Comparison of ENCODE assay signal across 8 cellular contexts in the genomic region with DNA sequence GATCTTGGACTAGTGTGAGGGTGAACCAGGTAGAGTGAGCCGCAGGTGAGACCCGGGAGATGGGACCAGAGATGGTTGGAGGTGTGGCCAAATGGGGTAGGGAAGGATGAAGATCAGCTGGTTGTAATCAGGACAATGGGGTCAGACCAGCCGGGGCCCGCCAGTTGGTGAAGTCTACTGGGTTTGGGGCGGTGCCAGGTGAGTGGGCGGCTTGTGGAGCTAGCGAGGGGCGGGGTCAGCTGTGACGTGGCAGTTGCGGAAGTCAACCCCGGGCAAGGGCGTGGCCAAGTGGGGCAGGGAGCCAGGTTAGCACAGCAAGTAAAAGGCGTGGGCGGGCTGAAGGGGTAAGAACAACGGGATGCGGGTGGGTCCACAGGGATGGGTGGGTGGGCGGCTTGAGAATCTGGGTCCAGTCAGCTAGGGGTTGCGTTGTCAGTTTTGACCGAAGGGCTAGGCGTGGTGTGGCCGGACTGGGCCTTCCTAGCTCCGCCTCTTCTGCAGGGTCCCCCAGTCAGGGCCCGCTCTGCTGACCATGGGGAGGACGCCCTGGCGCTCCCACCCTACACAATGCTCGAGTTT. TPM values are rescaled to one million over a fixed set of nuclear protein-coding genes. Genes with fewer than 3 reads are reported as not detected.
A peak's percentile ranks its signal among the peaks of the same experiment; 100 is the strongest.
DNase-seq lines count a peak whose midpoint lies in the region; ATAC-seq and TF ChIP-seq lines count a peak whose summit lies in the region.

No MANE protein-coding gene starts in this region.

- 0 out of 2 replicates have a peak, but pooled peaks cover 3% of the 10 kb centered on the region for H3F3A ChIP-seq in GM23338 (replicated peaks; ENCODE audit: low read depth)

- no peaks in the 10 kb centered on the region for H3K27me3 Mint-ChIP-seq in Caco-2 (ENCODE audit: insufficient read depth, unreplicated experiment)
- H3K27me3 Mint-ChIP-seq in GM23338 (ENCODE audit: insufficient read depth, low read depth, poor library complexity) = peaks cover 9% of the 10 kb centered on the region
- H3K27me3 Mint-ChIP-seq in naive B cell = peaks cover 0 to 8% (median 0%) of the 10 kb centered on the region in 3 donors

- H3K4me3 ChIP-seq in Caco-2 (ENCODE audit: low read depth, low read length) (no peak overlapping the region), GM23338 (peak overlapping the region; percentile 60), esophagus squamous epithelium (peak overlapping the region; percentile 23 to 74 (median 52))

- CTCF ChIA-PET in Caco-2 (lab: Charles Lee) = no interaction called here

- peak; percentile 79 for ATAC-seq in GM23338
- peak; percentile 87 to 92 for ATAC-seq in naive B cell (ENCODE audit: low read depth in 2 of 2)
- ATAC-seq in HG03196 (IDR thresholded peaks at IDR 0.05; ENCODE audit: unreplicated experiment) = no peak

- no peaks in the 10 kb centered on the region for H3K9me2 ChIP-seq in GM23338 (ENCODE audit: insufficient read depth)

- H2AFZ ChIP-seq in GM23338 = peak overlapping the region; percentile 80

- no peaks in the 10 kb centered on the region for H4K20me1 ChIP-seq in GM23338 (replicated peaks; ENCODE audit: insufficient read depth)

- H3K36me3 Mint-ChIP-seq in Caco-2 (ENCODE audit: insufficient read depth, unreplicated experiment) = no peaks in the 10 kb centered on the region
- H3K36me3 Mint-ChIP-seq in GM23338 (ENCODE audit: low read depth) = no peaks in the 10 kb centered on the region
- no peaks in the 10 kb centered on the region for H3K36me3 Mint-ChIP-seq in naive B cell

- TF ChIP-seq CTCF in Caco-2 (IDR thresholded peaks at IDR 0.05; ENCODE audit: insufficient read depth in 1 of 2, low read depth in 1 of 2, low read length in 1 of 2, severe bottlenecking in 1 of 2, unreplicated experiment in 1 of 2) (no peak), GM23338 (conservative IDR thresholded peaks at IDR 0.05; ENCODE audit: low read depth in 2 of 2) (no peak), esophagus squamous epithelium (IDR thresholded peaks at IDR 0.05) (no peak)

- H3K4me1 ChIP-seq in Caco-2 = peaks cover 4% of the 10 kb centered on the region
- H3K4me1 ChIP-seq in GM23338 (ENCODE audit: insufficient read depth) = peaks cover 9% of the 10 kb centered on the region; the same call in 1 of the 2 replicates
- H3K4me1 ChIP-seq in esophagus squamous epithelium = peaks cover 10 to 44% (median 24%) of the 10 kb centered on the region in 3 donors

- DNase-seq in Caco-2 (peak; percentile 34 to 70), GM23338 (ENCODE audit: low spot score) (peak; percentile 99), NCI-H82 treated with DMSO at 0.1 percent for 48 hours (lab: John Stamatoyannopoulos, UW; ENCODE audit: unreplicated experiment) (peak; percentile 29), esophagus squamous epithelium (lab: John Stamatoyannopoulos, UW) (peak; percentile 79), naive B cell (peak; percentile 92)
- peak; percentile 94 for DNase-seq in activated T-cell treated with anti-CD3 and anti-CD28 coated beads, Interleukin-2, amount 50 U/mL, for 1 hour
- peak; percentile 90 for DNase-seq in stimulated activated CD8-positive, alpha-beta memory T cell treated with anti-CD3 and anti-CD28 coated beads, Interleukin-7, amount 100 ng/mL, for 4 hours (ENCODE audit: low read depth in 2 of 2)

- H3K4me3 Mint-ChIP-seq in Caco-2 (ENCODE audit: unreplicated experiment) (no peak overlapping the region), GM23338 (peak overlapping the region; percentile 87), naive B cell (peak overlapping the region; percentile 76 to 95 (median 88))

- POLR2A ChIA-PET in Caco-2 (lab: Charles Lee) = no interaction called here

- H3K4me1 Mint-ChIP-seq in Caco-2 (ENCODE audit: low read depth, unreplicated experiment) = peaks cover 7% of the 10 kb centered on the region
- peaks cover 11% of the 10 kb centered on the region for H3K4me1 Mint-ChIP-seq in GM23338
- peaks cover 16 to 36% (median 27%) of the 10 kb centered on the region in 3 donors for H3K4me1 Mint-ChIP-seq in naive B cell

- WGBS in esophagus squamous epithelium, 2 donors = 4 to 5% methylated on average over 12 to 25 of the region's 26 CpGs

- intact Hi-C loops in Caco-2 (cut with micrococcal nuclease; ENCODE audit: unreplicated experiment) (no loop called here), esophagus squamous epithelium (cut with DNase I) (no loop called here)

- H3K9me3 ChIP-seq in Caco-2 = no peaks in the 10 kb centered on the region
- no peaks in the 10 kb centered on the region for H3K9me3 ChIP-seq in esophagus squamous epithelium

- H3K9me3 Mint-ChIP-seq in Caco-2 (ENCODE audit: unreplicated experiment) (no peaks in the 10 kb centered on the region), GM23338 (no peaks in the 10 kb centered on the region; the same call in 2 of the 3 replicates), naive B cell (no peaks in the 10 kb centered on the region)

- no peak overlapping the region; the same call in 1 of the 2 replicates for H3K27ac ChIP-seq in GM23338 (ENCODE audit: low read depth)
- peak overlapping the region; percentile 50 to 89 (median 77) for H3K27ac ChIP-seq in esophagus squamous epithelium

- H3K27ac Mint-ChIP-seq in Caco-2 (ENCODE audit: unreplicated experiment) = no peak overlapping the region
- H3K27ac Mint-ChIP-seq in GM23338 = peak overlapping the region; percentile 86
- peak overlapping the region; percentile 81 to 98 (median 96) for H3K27ac Mint-ChIP-seq in naive B cell

- H3K79me2 ChIP-seq in GM23338 (replicated peaks; ENCODE audit: insufficient read depth) = no peaks in the 10 kb centered on the region; the same call in 1 of the 2 replicates

- peak overlapping the region; percentile 77 for H3K4me2 ChIP-seq in GM23338

- no TSS peak for BruUV-seq in Caco-2 (replicated peaks; lab: Mats Ljungman, UMichigan)

- H3K36me3 ChIP-seq in Caco-2 (ENCODE audit: control insufficient read depth, insufficient read depth, low read length) (no peaks in the 10 kb centered on the region), GM23338 (ENCODE audit: insufficient read depth) (no peaks in the 10 kb centered on the region), esophagus squamous epithelium (no peaks in the 10 kb centered on the region)

- no peak for TF ChIP-seq POLR2A in esophagus squamous epithelium (IDR thresholded peaks at IDR 0.05)

- H3K27me3 ChIP-seq in Caco-2 (replicated peaks; ENCODE audit: control insufficient read depth, insufficient read depth, low read length) (no peaks in the 10 kb centered on the region), GM23338 (ENCODE audit: insufficient read depth) (no peaks in the 10 kb centered on the region), esophagus squamous epithelium (no peaks in the 10 kb centered on the region)

TF ChIP-seq in GM23338, 12 proteins besides CTCF, POLR2A, EP300 and RAD21:
- no peak for TF ChIP-seq ZNF331 (CRISPR knock-in tag; IDR thresholded peaks at IDR 0.05; ENCODE audit: low read depth)
- TF ChIP-seq POLR2AphosphoS5 (IDR thresholded peaks at IDR 0.05; ENCODE audit: low read depth) = peak; percentile 63; the same call in 1 of the 2 replicates
- TF ChIP-seq, protein P1, sequence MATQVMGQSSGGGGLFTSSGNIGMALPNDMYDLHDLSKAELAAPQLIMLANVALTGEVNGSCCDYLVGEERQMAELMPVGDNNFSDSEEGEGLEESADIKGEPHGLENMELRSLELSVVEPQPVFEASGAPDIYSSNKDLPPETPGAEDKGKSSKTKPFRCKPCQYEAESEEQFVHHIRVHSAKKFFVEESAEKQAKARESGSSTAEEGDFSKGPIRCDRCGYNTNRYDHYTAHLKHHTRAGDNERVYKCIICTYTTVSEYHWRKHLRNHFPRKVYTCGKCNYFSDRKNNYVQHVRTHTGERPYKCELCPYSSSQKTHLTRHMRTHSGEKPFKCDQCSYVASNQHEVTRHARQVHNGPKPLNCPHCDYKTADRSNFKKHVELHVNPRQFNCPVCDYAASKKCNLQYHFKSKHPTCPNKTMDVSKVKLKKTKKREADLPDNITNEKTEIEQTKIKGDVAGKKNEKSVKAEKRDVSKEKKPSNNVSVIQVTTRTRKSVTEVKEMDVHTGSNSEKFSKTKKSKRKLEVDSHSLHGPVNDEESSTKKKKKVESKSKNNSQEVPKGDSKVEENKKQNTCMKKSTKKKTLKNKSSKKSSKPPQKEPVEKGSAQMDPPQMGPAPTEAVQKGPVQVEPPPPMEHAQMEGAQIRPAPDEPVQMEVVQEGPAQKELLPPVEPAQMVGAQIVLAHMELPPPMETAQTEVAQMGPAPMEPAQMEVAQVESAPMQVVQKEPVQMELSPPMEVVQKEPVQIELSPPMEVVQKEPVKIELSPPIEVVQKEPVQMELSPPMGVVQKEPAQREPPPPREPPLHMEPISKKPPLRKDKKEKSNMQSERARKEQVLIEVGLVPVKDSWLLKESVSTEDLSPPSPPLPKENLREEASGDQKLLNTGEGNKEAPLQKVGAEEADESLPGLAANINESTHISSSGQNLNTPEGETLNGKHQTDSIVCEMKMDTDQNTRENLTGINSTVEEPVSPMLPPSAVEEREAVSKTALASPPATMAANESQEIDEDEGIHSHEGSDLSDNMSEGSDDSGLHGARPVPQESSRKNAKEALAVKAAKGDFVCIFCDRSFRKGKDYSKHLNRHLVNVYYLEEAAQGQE (IDR thresholded peaks at IDR 0.05; ENCODE audit: unreplicated experiment) = no peak
- TF ChIP-seq STAT1 (IDR thresholded peaks at IDR 0.05; ENCODE audit: unreplicated experiment) = no peak
- peak; percentile 87 for TF ChIP-seq CREB1 (CRISPR knock-in tag; IDR thresholded peaks at IDR 0.05; ENCODE audit: low read depth)

RNA-seq across cellular contexts. Expression of a gene that starts 25.5 kb away (rescaled TPM):
- total RNA-seq in Caco-2 (2022) (99.0 and 101 TPM in 2 replicates), esophagus squamous epithelium (10 to 100 TPM; 55.8 to 58.9 (median 56.9) TPM)
- total RNA-seq in GM23338 (2014; rRNA removed; shearing (Covaris generic)) = 103 and 117 TPM in 2 replicates
- polyA plus RNA-seq in GM23338 (2016; fragmentation: Nextera tagmentation; extraction: Ambion mirVana) (32.2 TPM in 2 replicates), naive B cell (ENCODE audit: low read depth in 6 of 6) (100 to 1,000 TPM; 124 to 169 (median 146) TPM)

RNA-seq across cellular contexts. Expression of a gene that starts 49.6 kb away (rescaled TPM):
- 0.21 TPM in 1 of 2 replicates, not detected in the other for total RNA-seq in Caco-2 (2022)
- 1.0 and 1.3 TPM in 2 replicates for total RNA-seq in GM23338 (2014; rRNA removed; shearing (Covaris generic))
- polyA plus RNA-seq in GM23338 (2016; fragmentation: Nextera tagmentation; extraction: Ambion mirVana) = 1.1 and 2.2 TPM in 2 replicates
- total RNA-seq in esophagus squamous epithelium = 1 to 10 TPM in 1 of 4 donors, under 1 TPM in 2, not detected in 1; 0.18 to 1.7 (median 0.30) TPM
- 1 to 10 TPM in 2 of 6 donors, under 1 TPM in 4; 0.43 to 2.0 (median 0.65) TPM for polyA plus RNA-seq in naive B cell (ENCODE audit: low read depth in 6 of 6)

Comparison
In these comparisons a context has a peak if more than half of its experiments do, and no peak if none do; other contexts are left out.
1. DNase-seq: peak in every context shown above with its lines; median percentile 99 in GM23338; 94 in activated T-cell treated with anti-CD3 and anti-CD28 coated beads, Interleukin-2, amount 50 U/mL, for 1 hour; 92 in naive B cell; 90 in stimulated activated CD8-positive, alpha-beta memory T cell treated with anti-CD3 and anti-CD28 coated beads, Interleukin-7, amount 100 ng/mL, for 4 hours; 79 in esophagus squamous epithelium; 52 in Caco-2; 29 in NCI-H82 treated with DMSO at 0.1 percent for 48 hours.